In the genomic region with DNA sequence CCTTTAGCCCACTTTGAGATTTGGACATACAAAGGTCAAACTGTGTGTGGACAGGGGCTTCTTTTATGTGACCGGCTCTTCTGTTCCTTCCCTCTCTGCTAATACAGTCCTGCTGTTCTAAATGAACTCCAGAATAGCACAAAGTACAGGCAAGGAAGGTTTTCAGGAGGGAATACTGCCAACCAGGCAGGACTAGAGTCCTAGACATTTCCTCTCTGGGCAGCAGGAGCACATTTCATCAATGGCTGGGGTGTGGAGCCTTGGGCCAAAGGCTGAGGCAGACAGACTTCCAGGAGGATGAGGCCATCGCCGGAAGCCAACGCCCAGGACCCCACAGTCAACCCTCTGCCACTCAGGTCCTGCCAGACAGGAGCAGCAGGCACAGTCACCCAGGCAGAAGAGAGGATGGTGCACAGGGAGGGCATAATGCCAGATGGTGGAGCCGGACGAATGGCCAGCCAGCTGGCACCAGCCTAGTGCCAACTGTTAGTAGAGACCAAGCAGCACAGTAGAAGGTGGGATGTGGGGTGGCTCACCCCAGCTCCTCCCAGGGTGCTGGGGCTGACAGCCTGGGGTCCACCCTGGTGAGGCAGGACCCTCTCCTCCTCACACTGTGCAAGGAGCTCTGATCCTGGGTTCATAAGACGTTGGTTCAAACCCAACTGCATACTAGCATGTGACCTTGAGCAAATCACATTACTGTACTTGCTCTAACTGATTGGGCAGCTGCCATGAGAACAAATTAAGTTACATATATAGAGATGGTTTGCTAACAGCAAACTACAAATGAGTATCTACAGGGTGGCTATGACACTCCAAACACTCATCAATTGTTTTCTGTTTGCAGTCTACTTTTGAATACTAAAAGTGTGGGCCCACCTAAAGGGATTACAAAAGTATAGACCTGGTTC, we compare ENCODE assay signal across 22 cellular contexts.
A peak's percentile ranks its signal among the peaks of the same experiment; 100 is the strongest.
DNase-seq lines count a peak whose midpoint lies in the region; ATAC-seq, FAIRE-seq and TF ChIP-seq lines count a peak whose summit lies in the region.
"Had no signal": no experiment of that assay in that cellular context is flagged by ENCODE, and none has a peak within 500 bp of the region (broad histone marks: within the 10 kb centered on the region; RNA-seq: fewer than 3 reads in every experiment).

No MANE protein-coding gene starts in this region.

- no peak overlapping the region for H3K4me3 ChIP-seq in pancreas
- H3K4me3 ChIP-seq: A549, cardiac muscle cell, SJSA1, skin epidermis had no signal

- DNase-seq in NCI-H2196 (lab: John Stamatoyannopoulos, UW; ENCODE audit: unreplicated experiment) (peak; percentile 24), NCI-H2196 treated with DMSO at 0.1 percent for 48 hours (lab: John Stamatoyannopoulos, UW; ENCODE audit: unreplicated experiment) (no peak), NCI-H2171 (lab: John Stamatoyannopoulos, UW) (peak; percentile 2), pancreas (peak in 4 of 6 donors; percentile 10 to 56 (median 45)), superior temporal gyrus (ENCODE audit: extremely low spot score) (no peak), SIG-M5 treated with dmso at 0.1 percent for 504 hours (lab: John Stamatoyannopoulos, UW; ENCODE audit: unreplicated experiment) (no peak)
- no peak for DNase-seq in activated CD4-positive, alpha-beta T cell treated with anti-CD3 and anti-CD28 coated beads, Interleukin-2, amount 10 ng/mL, durations not matched to agents 24 days and 14 days
- DNase-seq: activated CD4-positive, alpha-beta T cell treated with anti-CD3 and anti-CD28 coated beads for 4 hours; activated naive CD4-positive, alpha-beta T cell treated with anti-CD3 and anti-CD28 coated beads, Interleukin-2, amount 10 ng/mL, durations not matched to agents 7 days and 5 days; kidney glomerular epithelial cell; MV-4-11; NCI-H187; nucleus accumbens; T-helper 17 cell had no signal

- H3K9me3 Mint-ChIP-seq in activated CD4-positive, alpha-beta T cell treated with anti-CD3 and anti-CD28 coated beads, Interleukin-2, amount 10 ng/mL, durations not matched to agents 24 days and 14 days, result peaks cover 3% of the 10 kb centered on the region
- H3K9me3 Mint-ChIP-seq: activated naive CD4-positive, alpha-beta T cell treated with anti-CD3 and anti-CD28 coated beads, Interleukin-2, amount 10 ng/mL, durations not matched to agents 7 days and 5 days had no signal

- no peak for TF ChIP-seq CTCF in pancreas (IDR thresholded peaks at IDR 0.05)

- H3K27me3 Mint-ChIP-seq in activated CD4-positive, alpha-beta T cell treated with anti-CD3 and anti-CD28 coated beads, Interleukin-2, amount 10 ng/mL, durations not matched to agents 24 days and 14 days, result peaks cover 2% of the 10 kb centered on the region
- H3K27me3 Mint-ChIP-seq: activated naive CD4-positive, alpha-beta T cell treated with anti-CD3 and anti-CD28 coated beads, Interleukin-2, amount 10 ng/mL, durations not matched to agents 7 days and 5 days; B cell; T-helper 17 cell had no signal

- no peaks in the 10 kb centered on the region for H3K36me3 Mint-ChIP-seq in activated CD4-positive, alpha-beta T cell treated with anti-CD3 and anti-CD28 coated beads, Interleukin-2, amount 10 ng/mL, durations not matched to agents 24 days and 14 days (ENCODE audit: low read depth)
- H3K36me3 Mint-ChIP-seq: activated naive CD4-positive, alpha-beta T cell treated with anti-CD3 and anti-CD28 coated beads, Interleukin-2, amount 10 ng/mL, durations not matched to agents 7 days and 5 days; memory B cell had no signal

- no peak for FAIRE-seq in pancreas (lab: Jason Lieb, UNC)
- FAIRE-seq: A549, H54 had no signal

- intact Hi-C loops in pancreas (cut with DNase I), result no loop called here
- intact Hi-C loops in activated CD4-positive, alpha-beta T cell treated with anti-CD3 and anti-CD28 coated beads, Interleukin-2, amount 10 ng/mL, durations not matched to agents 24 days and 14 days (cut with micrococcal nuclease), result no loop called here

- no peaks in the 10 kb centered on the region for H3K9me3 ChIP-seq in pancreas
- H3K9me3 ChIP-seq: A549, SJSA1 had no signal

- H3K27ac Mint-ChIP-seq in activated CD4-positive, alpha-beta T cell treated with anti-CD3 and anti-CD28 coated beads, Interleukin-2, amount 10 ng/mL, durations not matched to agents 24 days and 14 days, result no peak overlapping the region
- H3K27ac Mint-ChIP-seq: activated naive CD4-positive, alpha-beta T cell treated with anti-CD3 and anti-CD28 coated beads, Interleukin-2, amount 10 ng/mL, durations not matched to agents 7 days and 5 days; B cell; memory B cell had no signal

- no peak overlapping the region for H3K27ac ChIP-seq in pancreas
- H3K27ac ChIP-seq: A549, cardiac muscle cell, SJSA1, skin epidermis had no signal

- H3K36me3 ChIP-seq in pancreas, result no peaks in the 10 kb centered on the region
- H3K36me3 ChIP-seq: cardiac muscle cell, SJSA1 had no signal

- 61 to 66% methylated on average over 7 of the region's 7 CpGs for WGBS in pancreas, 2 donors

- H3K4me1 ChIP-seq in pancreas, result no peaks in the 10 kb centered on the region
- H3K4me1 ChIP-seq: SJSA1 had no signal

- no peak overlapping the region for H3K4me3 Mint-ChIP-seq in activated CD4-positive, alpha-beta T cell treated with anti-CD3 and anti-CD28 coated beads, Interleukin-2, amount 10 ng/mL, durations not matched to agents 24 days and 14 days
- H3K4me3 Mint-ChIP-seq: activated naive CD4-positive, alpha-beta T cell treated with anti-CD3 and anti-CD28 coated beads, Interleukin-2, amount 10 ng/mL, durations not matched to agents 7 days and 5 days; B cell; memory B cell; T-helper 17 cell had no signal

- no peaks in the 10 kb centered on the region for H3K4me1 Mint-ChIP-seq in activated CD4-positive, alpha-beta T cell treated with anti-CD3 and anti-CD28 coated beads, Interleukin-2, amount 10 ng/mL, durations not matched to agents 24 days and 14 days
- H3K4me1 Mint-ChIP-seq: activated naive CD4-positive, alpha-beta T cell treated with anti-CD3 and anti-CD28 coated beads, Interleukin-2, amount 10 ng/mL, durations not matched to agents 7 days and 5 days; B cell; memory B cell had no signal

- ATAC-seq in esophagus mucosa, result peak; percentile 2
- peak in 2 of 4 donors; percentile 13 to 69 for ATAC-seq in pancreas
- ATAC-seq: A549, T-helper 17 cell had no signal

- H3K27me3 ChIP-seq in pancreas, result no peaks in the 10 kb centered on the region
- H3K27me3 ChIP-seq: cardiac muscle cell, SJSA1 had no signal

Comparison
In these comparisons a context has a peak if more than half of its experiments do, and no peak if none do; other contexts are left out.
1. DNase-seq: peak in NCI-H2196 (single experiment), NCI-H2171 (single experiment) and pancreas (4 of 6); none in NCI-H2196 treated with DMSO at 0.1 percent for 48 hours (single experiment), superior temporal gyrus (single experiment), SIG-M5 treated with dmso at 0.1 percent for 504 hours (single experiment) and activated CD4-positive, alpha-beta T cell treated with anti-CD3 and anti-CD28 coated beads, Interleukin-2, amount 10 ng/mL, durations not matched to agents 24 days and 14 days (single experiment).